Comparison of ENCODE assay signal across 8 cellular contexts in genomic region chr10:14571866-14572507, GRCh38.
DNase-seq lines count a peak whose midpoint lies in the region; ATAC-seq and TF ChIP-seq lines count a peak whose summit lies in the region.

No MANE protein-coding gene starts in this region.

- no peak overlapping the region for H3K18ac ChIP-seq in neuronal stem cell (ENCODE audit: low read length)

- no peak overlapping the region for H2BK15ac ChIP-seq in neuronal stem cell (ENCODE audit: low read length)

- H3K27ac Mint-ChIP-seq in CD8-positive, alpha-beta T cell = peak overlapping the region; percentile 97

- peak overlapping the region; percentile 89 for H3K27ac ChIP-seq in CD8-positive, alpha-beta T cell (ENCODE audit: low read depth, low read length)
- H3K27ac ChIP-seq in neuronal stem cell (replicated peaks; ENCODE audit: low read length) = no peak overlapping the region

- no peak overlapping the region for H2AFZ ChIP-seq in neuronal stem cell (ENCODE audit: low read length)

- no peak overlapping the region for H4K8ac ChIP-seq in neuronal stem cell (ENCODE audit: low read depth, low read length)

- no peak overlapping the region for H3K23ac ChIP-seq in neuronal stem cell (ENCODE audit: low read depth, low read length, poor library complexity)

- ATAC-seq in CD8-positive, alpha-beta T cell = peak; percentile 66

- POLR2A ChIA-PET in CD8-positive, alpha-beta T cell (lab: Charles Lee) = interaction anchor here (0.5 to 4.7 kb wide), 9 partner anchors 10 to 387 kb away, joined by 3 to 40 read pairs (median 5); partner anchors contain the start of genes MEIG1 and SUV39H2

- peak; percentile 46 to 82 (median 66) for DNase-seq in CD8-positive, alpha-beta T cell
- DNase-seq in H4 (ENCODE audit: low spot score) (peak; percentile 29), SW480 (ENCODE audit: low spot score) (peak; percentile 36), cardiac fibroblast (ENCODE audit: low read depth in 2 of 2) (peak; percentile 46 to 64), AG20443 (ENCODE audit: low spot score) (no peak), neuronal stem cell (ENCODE audit: low spot score) (no peak), NCI-H2227 (lab: John Stamatoyannopoulos, UW; ENCODE audit: unreplicated experiment) (no peak)

- H3K14ac ChIP-seq in neuronal stem cell (ENCODE audit: low read length) = no peak overlapping the region

- intact Hi-C loops in CD8-positive, alpha-beta T cell (cut with DNase I, micrococcal nuclease) = loop anchor here (1.0 to 5.0 kb wide), 7 partner anchors 8 to 265 kb away; partner anchors contain the start of genes CDNF (in 1 of the 2), HSPA14 (in 1 of the 2) and MSANTD7 (in 1 of the 2)

- H2AK5ac ChIP-seq in neuronal stem cell (ENCODE audit: low read depth, low read length) = no peak overlapping the region

- no peak overlapping the region for H2BK120ac ChIP-seq in neuronal stem cell (ENCODE audit: low read depth, low read length)

- H3K4ac ChIP-seq in neuronal stem cell (ENCODE audit: low read length) = no peak overlapping the region

- WGBS in neuronal stem cell (ENCODE audit: extremely low coverage in 2 of 2, insufficient read length in 2 of 2, insufficient replicate concordance in 1 of 2), 2 donors = no CpG with 5 or more reads among the region's 10 CpGs

- peaks cover 89% of the 10 kb centered on the region for H3K4me1 Mint-ChIP-seq in CD8-positive, alpha-beta T cell (ENCODE audit: low read depth)

- H3K4me2 ChIP-seq in neuronal stem cell (ENCODE audit: insufficient read depth, low read length, poor library complexity, severe bottlenecking) = no peak overlapping the region

- H3K9ac ChIP-seq in mucosa of stomach (ENCODE audit: low read length) = peak overlapping the region; percentile 66
- H3K9ac ChIP-seq in neuronal stem cell (ENCODE audit: low read depth, low read length, poor library complexity) = no peak overlapping the region

- no peak overlapping the region for H2BK12ac ChIP-seq in neuronal stem cell (ENCODE audit: low read length)

- no peaks in the 10 kb centered on the region for H3K27me3 ChIP-seq in CD8-positive, alpha-beta T cell (ENCODE audit: insufficient read depth, low read length)
- H3K27me3 ChIP-seq in mucosa of stomach (ENCODE audit: control insufficient read depth, insufficient read depth, low read length) (no peaks in the 10 kb centered on the region), neuronal stem cell (ENCODE audit: control insufficient read depth in 3 of 3, insufficient read depth in 3 of 3, low read depth in 1 of 3, low read length in 3 of 3) (no peaks in the 10 kb centered on the region)

- no peak overlapping the region for H4K91ac ChIP-seq in neuronal stem cell (ENCODE audit: low read depth, low read length, poor library complexity)

- H3K4me3 ChIP-seq in CD8-positive, alpha-beta T cell (ENCODE audit: low read depth, low read length) = peak overlapping the region; percentile 65
- H3K4me3 ChIP-seq in cardiac fibroblast (replicated peaks in 1 of 2; ENCODE audit: low read depth in 2 of 2, low read length in 2 of 2) = no peak overlapping the region
- no peak overlapping the region for H3K4me3 ChIP-seq in mucosa of stomach (ENCODE audit: low read length)
- no peak overlapping the region for H3K4me3 ChIP-seq in neuronal stem cell (ENCODE audit: low read length in 2 of 2)

- CTCF ChIA-PET in CD8-positive, alpha-beta T cell (lab: Charles Lee) = interaction anchor here (1.3 to 1.5 kb wide), 4 partner anchors 10 to 29 kb away, joined by 3 to 6 read pairs (median 4); no protein-coding TSS in a partner anchor

- H2BK5ac ChIP-seq in neuronal stem cell (ENCODE audit: low read length) = no peak overlapping the region

- H3K27me3 Mint-ChIP-seq in CD8-positive, alpha-beta T cell (ENCODE audit: low read depth) = no peaks in the 10 kb centered on the region

- peaks cover 55% of the 10 kb centered on the region for H3K36me3 Mint-ChIP-seq in CD8-positive, alpha-beta T cell

- no peaks in the 10 kb centered on the region for H3K9me3 Mint-ChIP-seq in CD8-positive, alpha-beta T cell

- peak overlapping the region; percentile 88 for H3K4me3 Mint-ChIP-seq in CD8-positive, alpha-beta T cell

- TF ChIP-seq CTCF in CD8-positive, alpha-beta T cell (IDR thresholded peaks at IDR 0.05) = no peak
- no peak for TF ChIP-seq CTCF in cardiac fibroblast (IDR thresholded peaks at IDR 0.05; ENCODE audit: low read depth, low read length)

- peaks cover 66% of the 10 kb centered on the region for H3K4me1 ChIP-seq in CD8-positive, alpha-beta T cell (ENCODE audit: insufficient read depth, low read length)
- H3K4me1 ChIP-seq in mucosa of stomach (ENCODE audit: control insufficient read depth, insufficient read depth, low read length) (peaks cover 47% of the 10 kb centered on the region), neuronal stem cell (ENCODE audit: control insufficient read depth in 2 of 2, insufficient read depth in 1 of 2, low read depth in 1 of 2, low read length in 2 of 2) (no peaks in the 10 kb centered on the region)

- peaks cover 11% of the 10 kb centered on the region for H3K36me3 ChIP-seq in CD8-positive, alpha-beta T cell (ENCODE audit: insufficient read depth, low read length)
- peaks cover 7% of the 10 kb centered on the region for H3K36me3 ChIP-seq in mucosa of stomach (ENCODE audit: control insufficient read depth, insufficient read depth, low read length)
- peaks cover 3 to 23% of the 10 kb centered on the region in 2 donors for H3K36me3 ChIP-seq in neuronal stem cell (replicated peaks in 1 of 2; ENCODE audit: control insufficient read depth in 2 of 2, insufficient read depth in 2 of 2, low read length in 2 of 2)

- no peaks in the 10 kb centered on the region for H3K79me1 ChIP-seq in neuronal stem cell (ENCODE audit: low read depth, low read length)

- no peaks in the 10 kb centered on the region for H3K9me3 ChIP-seq in CD8-positive, alpha-beta T cell (ENCODE audit: low read length)
- no peaks in the 10 kb centered on the region for H3K9me3 ChIP-seq in mucosa of stomach (ENCODE audit: control insufficient read depth, low read length)
- peaks cover 0 to 14% of the 10 kb centered on the region in 2 donors for H3K9me3 ChIP-seq in neuronal stem cell (replicated peaks in 1 of 2; ENCODE audit: control insufficient read depth in 2 of 2, insufficient read depth in 1 of 2, low read depth in 1 of 2, low read length in 2 of 2)

Comparison
In these comparisons a context has a peak if more than half of its experiments do, and no peak if none do; other contexts are left out.
1. DNase-seq: peak in CD8-positive, alpha-beta T cell (7 of 7), H4 (single experiment), SW480 (single experiment) and cardiac fibroblast (2 of 2); none in AG20443 (single experiment), neuronal stem cell (single experiment) and NCI-H2227 (single experiment).